Comparison of ENCODE assay signal across 26 cellular contexts in genomic region chr2:82340578-82341053, GRCh38.
DNase-seq lines count a peak whose midpoint lies in the region; ATAC-seq and TF ChIP-seq lines count a peak whose summit lies in the region.
"Had no signal": no experiment of that assay in that cellular context is flagged by ENCODE, and none has a peak within 500 bp of the region (broad histone marks: within the 10 kb centered on the region; RNA-seq: fewer than 3 reads in every experiment).

No MANE protein-coding gene starts in this region.

- peak overlapping the region; percentile 42; the same call in 1 of the 2 replicates for H3K4me2 ChIP-seq in MM.1S (ENCODE audit: low read depth, low read length)

- in situ Hi-C loops in brain microvascular endothelial cell (cut with HindIII; ENCODE audit: low pct_ligation_motif_present, low sequenced_read_pairs), result no loop called here

- no peak overlapping the region for H2AFZ ChIP-seq in MM.1S (ENCODE audit: low read length)

- ATAC-seq in sciatic nerve, result no peak
- ATAC-seq: activated CD8-positive, alpha-beta T cell treated with anti-CD3 and anti-CD28 coated beads, Interleukin-2, amount 10 ng/mL, durations not matched to agents 7 days and 5 days; activated naive CD8-positive, alpha-beta T cell treated with anti-CD3 and anti-CD28 coated beads, Interleukin-2, amount 50 U/mL, for 24 hours; naive thymus-derived CD4-positive, alpha-beta T cell; Right ventricle myocardium inferior; stimulated activated effector memory CD8-positive, alpha-beta T cell treated with anti-CD3 and anti-CD28 coated beads, Interleukin-12 subunit alpha, Interleukin-12 subunit beta, amount 100 ng/mL, for 72 hours; T-cell had no signal

- no peaks in the 10 kb centered on the region for H3K79me2 ChIP-seq in MM.1S (ENCODE audit: low read length)

- H3K4me3 ChIP-seq in MM.1S (ENCODE audit: low read length), result no peak overlapping the region
- no peak overlapping the region for H3K4me3 ChIP-seq in brain microvascular endothelial cell (ENCODE audit: low read depth, low read length)
- H3K4me3 ChIP-seq: MG63 had no signal

- no peaks in the 10 kb centered on the region for H3K4me1 Mint-ChIP-seq in osteocyte (ENCODE audit: unreplicated experiment)
- H3K4me1 Mint-ChIP-seq: activated naive CD8-positive, alpha-beta T cell treated with anti-CD3 and anti-CD28 coated beads, Interleukin-2, amount 50 U/mL, for 24 hours; naive thymus-derived CD4-positive, alpha-beta T cell; stimulated activated effector memory CD8-positive, alpha-beta T cell treated with anti-CD3 and anti-CD28 coated beads, Interleukin-12 subunit alpha, Interleukin-12 subunit beta, amount 100 ng/mL, for 72 hours; T-cell had no signal

- no peaks in the 10 kb centered on the region for H3K27me3 Mint-ChIP-seq in osteocyte (ENCODE audit: unreplicated experiment)
- H3K27me3 Mint-ChIP-seq: activated naive CD8-positive, alpha-beta T cell treated with anti-CD3 and anti-CD28 coated beads, Interleukin-2, amount 50 U/mL, for 24 hours; brain; naive thymus-derived CD4-positive, alpha-beta T cell; T-cell had no signal

- H3K27me3 ChIP-seq in MM.1S (replicated peaks; ENCODE audit: insufficient read depth, low read length), result no peaks in the 10 kb centered on the region
- no peaks in the 10 kb centered on the region for H3K27me3 ChIP-seq in brain microvascular endothelial cell (replicated peaks)
- H3K27me3 ChIP-seq: MG63 had no signal

- no peaks in the 10 kb centered on the region for H4K20me1 ChIP-seq in MM.1S (ENCODE audit: insufficient read depth, low read length)

- H3K4me1 ChIP-seq in MM.1S (ENCODE audit: low read length), result peaks cover 7% of the 10 kb centered on the region

- TF ChIP-seq CTCF in MM.1S (IDR thresholded peaks at IDR 0.05; ENCODE audit: low read length) (no peak), brain microvascular endothelial cell (IDR thresholded peaks at IDR 0.05; ENCODE audit: low read depth, low read length, missing control alignments) (no peak), osteocyte (IDR thresholded peaks at IDR 0.05) (no peak)

- no peaks in the 10 kb centered on the region for H3K9me3 Mint-ChIP-seq in osteocyte (ENCODE audit: unreplicated experiment)
- H3K9me3 Mint-ChIP-seq: brain had no signal

- no peak overlapping the region for H3K4me3 Mint-ChIP-seq in osteocyte (ENCODE audit: unreplicated experiment)
- H3K4me3 Mint-ChIP-seq: activated CD8-positive, alpha-beta T cell treated with anti-CD3 and anti-CD28 coated beads, Interleukin-2, amount 10 ng/mL, durations not matched to agents 7 days and 5 days; activated naive CD8-positive, alpha-beta T cell treated with anti-CD3 and anti-CD28 coated beads, Interleukin-2, amount 50 U/mL, for 24 hours; brain; naive thymus-derived CD4-positive, alpha-beta T cell; stimulated activated effector memory CD8-positive, alpha-beta T cell treated with anti-CD3 and anti-CD28 coated beads, Interleukin-12 subunit alpha, Interleukin-12 subunit beta, amount 100 ng/mL, for 72 hours; T-cell had no signal

- peak; percentile 56 for DNase-seq in ELR (ENCODE audit: low read depth)
- peak; percentile 54 for DNase-seq in MM.1S
- DNase-seq in brain microvascular endothelial cell, result peak; percentile 70
- peak; percentile 58 for DNase-seq in myocyte (ENCODE audit: low read depth)
- no peak for DNase-seq in osteocyte (ENCODE audit: extremely low spot score, unreplicated experiment)
- no peak for DNase-seq in sciatic nerve (ENCODE audit: low spot score)
- DNase-seq in mesenteric fat pad (ENCODE audit: low spot score), result no peak
- DNase-seq: activated CD4-positive, alpha-beta T cell treated with anti-CD3 and anti-CD28 coated beads for 1 hour; activated CD8-positive, alpha-beta T cell treated with anti-CD3 and anti-CD28 coated beads, Interleukin-2, amount 10 ng/mL, durations not matched to agents 7 days and 5 days; activated effector memory CD4-positive, alpha-beta T cell treated with anti-CD3 and anti-CD28 coated beads, Interleukin-2, amount 50 U/mL, for 16 hours; activated naive CD8-positive, alpha-beta T cell treated with anti-CD3 and anti-CD28 coated beads, Interleukin-2, amount 50 U/mL, for 24 hours; activated T-cell treated with anti-CD3 and anti-CD28 coated beads for 4 hours; effector CD8-positive, alpha-beta T cell; head of caudate nucleus; mammary epithelial cell; MG63; naive thymus-derived CD4-positive, alpha-beta T cell; NCI-H146; NCI-H2171 treated with DMSO at 0.1 percent for 48 hours; NCI-H69; substantia nigra; T-cell had no signal

- H3K9ac ChIP-seq in MM.1S (ENCODE audit: low read length), result no peak overlapping the region

- no peaks in the 10 kb centered on the region for H3K36me3 Mint-ChIP-seq in osteocyte (ENCODE audit: unreplicated experiment)
- H3K36me3 Mint-ChIP-seq: brain; naive thymus-derived CD4-positive, alpha-beta T cell; stimulated activated effector memory CD8-positive, alpha-beta T cell treated with anti-CD3 and anti-CD28 coated beads, Interleukin-12 subunit alpha, Interleukin-12 subunit beta, amount 100 ng/mL, for 72 hours; T-cell had no signal

- no peaks in the 10 kb centered on the region; the same call in 1 of the 2 replicates for H3K9me3 ChIP-seq in MM.1S (replicated peaks; ENCODE audit: insufficient read depth, low read length)
- H3K9me3 ChIP-seq: MG63 had no signal

- intact Hi-C loops in sciatic nerve (cut with DNase I), result no loop called here

- no peak overlapping the region for H3K27ac Mint-ChIP-seq in osteocyte (ENCODE audit: unreplicated experiment)
- H3K27ac Mint-ChIP-seq: activated CD8-positive, alpha-beta T cell treated with anti-CD3 and anti-CD28 coated beads, Interleukin-2, amount 10 ng/mL, durations not matched to agents 7 days and 5 days; activated naive CD8-positive, alpha-beta T cell treated with anti-CD3 and anti-CD28 coated beads, Interleukin-2, amount 50 U/mL, for 24 hours; naive thymus-derived CD4-positive, alpha-beta T cell; stimulated activated effector memory CD8-positive, alpha-beta T cell treated with anti-CD3 and anti-CD28 coated beads, Interleukin-12 subunit alpha, Interleukin-12 subunit beta, amount 100 ng/mL, for 72 hours; T-cell had no signal

- H3K27ac ChIP-seq in MM.1S (ENCODE audit: low read length), result no peak overlapping the region
- peak overlapping the region; percentile 18 for H3K27ac ChIP-seq in brain microvascular endothelial cell
- H3K27ac ChIP-seq: C4-2B had no signal

- peaks cover 5% of the 10 kb centered on the region; the same call in 1 of the 2 replicates for H3F3A ChIP-seq in MM.1S (ENCODE audit: insufficient read depth, low read length)

- H3K9me2 ChIP-seq in MM.1S (replicated peaks; ENCODE audit: insufficient read depth, low read length), result no peaks in the 10 kb centered on the region

- H3K36me3 ChIP-seq in MM.1S (replicated peaks; ENCODE audit: insufficient read depth, low read length) (no peaks in the 10 kb centered on the region), brain microvascular endothelial cell (replicated peaks) (no peaks in the 10 kb centered on the region)
- H3K36me3 ChIP-seq: MG63 had no signal

Comparison
In these comparisons a context has a peak if more than half of its experiments do, and no peak if none do; other contexts are left out.
1. DNase-seq: peak in ELR (single experiment), MM.1S (single experiment), brain microvascular endothelial cell (single experiment) and myocyte (single experiment); none in osteocyte (single experiment), sciatic nerve (single experiment) and mesenteric fat pad (single experiment).